In genomic region chr10:110226926-110227641, GRCh38 we compare ENCODE assay signal across 8 cellular contexts. TPM values are rescaled to one million over a fixed set of nuclear protein-coding genes. Genes with fewer than 3 reads are reported as not detected.
DNase-seq lines count a peak whose midpoint lies in the region; ATAC-seq and FAIRE-seq lines count a peak whose summit lies in the region.

No MANE protein-coding gene starts in this region.

- peak; percentile 47 for ATAC-seq in activated CD8-positive, alpha-beta T cell treated with anti-CD3 and anti-CD28 coated beads, Interleukin-2, amount 10 ng/mL, durations not matched to agents 7 days and 5 days
- peak; percentile 45 for ATAC-seq in memory B cell (ENCODE audit: low read depth)

- H3K4me3 Mint-ChIP-seq in activated CD8-positive, alpha-beta T cell treated with anti-CD3 and anti-CD28 coated beads, Interleukin-2, amount 10 ng/mL, durations not matched to agents 7 days and 5 days = peak overlapping the region; percentile 92
- peak overlapping the region; percentile 98 for H3K4me3 Mint-ChIP-seq in memory B cell

- no peaks in the 10 kb centered on the region for H3K27me3 ChIP-seq in effector memory CD4-positive, alpha-beta T cell (replicated peaks; ENCODE audit: control insufficient read depth, insufficient read depth, low read length, poor library complexity, severe bottlenecking)

- H3K27ac ChIP-seq in effector memory CD4-positive, alpha-beta T cell (ENCODE audit: insufficient read depth, low read length, poor library complexity, severe bottlenecking) = peak overlapping the region; percentile 76

- peak; percentile 80 for DNase-seq in NCI-H2171 (lab: John Stamatoyannopoulos, UW)
- DNase-seq in NCI-H2171 treated with DMSO at 0.1 percent for 48 hours (lab: John Stamatoyannopoulos, UW) = no peak
- DNase-seq in NCI-H526 treated with DMSO at 0.1 percent for 48 hours (lab: John Stamatoyannopoulos, UW) = peak; percentile 41
- DNase-seq in activated CD8-positive, alpha-beta T cell treated with anti-CD3 and anti-CD28 coated beads, Interleukin-2, amount 10 ng/mL, durations not matched to agents 7 days and 5 days = peak; percentile 61
- peak; percentile 65 to 75 (median 74) for DNase-seq in effector memory CD4-positive, alpha-beta T cell
- DNase-seq in memory B cell (ENCODE audit: low spot score in 2 of 2) = peak; percentile 63 to 65
- peak; percentile 58 for DNase-seq in stimulated activated CD8-positive, alpha-beta memory T cell treated with anti-CD3 and anti-CD28 coated beads, Interleukin-4, amount 100 ng/mL, for 24 hours (ENCODE audit: low read depth)
- DNase-seq in GM19239 (ENCODE audit: insufficient read length, low spot score) = no peak

- H3K36me3 Mint-ChIP-seq in activated CD8-positive, alpha-beta T cell treated with anti-CD3 and anti-CD28 coated beads, Interleukin-2, amount 10 ng/mL, durations not matched to agents 7 days and 5 days (ENCODE audit: low read depth) = peaks cover 4% of the 10 kb centered on the region
- peaks cover 4% of the 10 kb centered on the region for H3K36me3 Mint-ChIP-seq in memory B cell

- CTCF ChIA-PET in activated CD8-positive, alpha-beta T cell treated with anti-CD3 and anti-CD28 coated beads, Interleukin-2, amount 10 ng/mL, durations not matched to agents 7 days and 5 days (lab: Charles Lee) = no interaction called here

- H3K9me3 ChIP-seq in effector memory CD4-positive, alpha-beta T cell (ENCODE audit: control insufficient read depth, low read length) = no peaks in the 10 kb centered on the region

- POLR2A ChIA-PET in activated CD8-positive, alpha-beta T cell treated with anti-CD3 and anti-CD28 coated beads, Interleukin-2, amount 10 ng/mL, durations not matched to agents 7 days and 5 days (lab: Charles Lee) = no interaction called here

- no peak for FAIRE-seq in GM19239 (lab: Jason Lieb, UNC)

- peaks cover 7% of the 10 kb centered on the region for H3K27me3 Mint-ChIP-seq in activated CD8-positive, alpha-beta T cell treated with anti-CD3 and anti-CD28 coated beads, Interleukin-2, amount 10 ng/mL, durations not matched to agents 7 days and 5 days (ENCODE audit: low read depth)
- peaks cover 2% of the 10 kb centered on the region for H3K27me3 Mint-ChIP-seq in memory B cell

- peaks cover 29% of the 10 kb centered on the region for H3K4me1 Mint-ChIP-seq in activated CD8-positive, alpha-beta T cell treated with anti-CD3 and anti-CD28 coated beads, Interleukin-2, amount 10 ng/mL, durations not matched to agents 7 days and 5 days (ENCODE audit: low read depth)
- peaks cover 15% of the 10 kb centered on the region for H3K4me1 Mint-ChIP-seq in memory B cell

- H3K36me3 ChIP-seq in effector memory CD4-positive, alpha-beta T cell (ENCODE audit: control insufficient read depth, insufficient read depth, low read length) = peaks cover 5% of the 10 kb centered on the region

- H3K27ac Mint-ChIP-seq in activated CD8-positive, alpha-beta T cell treated with anti-CD3 and anti-CD28 coated beads, Interleukin-2, amount 10 ng/mL, durations not matched to agents 7 days and 5 days = peak overlapping the region; percentile 92
- peak overlapping the region; percentile 91 for H3K27ac Mint-ChIP-seq in memory B cell

- H3K9me3 Mint-ChIP-seq in activated CD8-positive, alpha-beta T cell treated with anti-CD3 and anti-CD28 coated beads, Interleukin-2, amount 10 ng/mL, durations not matched to agents 7 days and 5 days (ENCODE audit: insufficient read depth) = no peaks in the 10 kb centered on the region
- no peaks in the 10 kb centered on the region for H3K9me3 Mint-ChIP-seq in memory B cell

- peak overlapping the region; percentile 74 for H3K4me3 ChIP-seq in effector memory CD4-positive, alpha-beta T cell (ENCODE audit: insufficient read depth, low read depth, low read length, poor library complexity, severe bottlenecking)

- peaks cover 11% of the 10 kb centered on the region for H3K4me1 ChIP-seq in effector memory CD4-positive, alpha-beta T cell (ENCODE audit: control insufficient read depth, insufficient read depth, low read length, poor library complexity, severe bottlenecking)

RNA-seq across cellular contexts. Expression of gene MXI1, which starts 19.7 kb away (rescaled TPM):
- total RNA-seq in activated CD8-positive, alpha-beta T cell treated with anti-CD3 and anti-CD28 coated beads, Interleukin-2, amount 10 ng/mL, durations not matched to agents 7 days and 5 days = 10 to 100 TPM; 11.3 to 12.3 TPM

Comparison
In these comparisons a context has a peak if more than half of its experiments do, and no peak if none do; other contexts are left out.
1. DNase-seq: peak in NCI-H2171 (single experiment), NCI-H526 treated with DMSO at 0.1 percent for 48 hours (single experiment), activated CD8-positive, alpha-beta T cell treated with anti-CD3 and anti-CD28 coated beads, Interleukin-2, amount 10 ng/mL, durations not matched to agents 7 days and 5 days (single experiment), effector memory CD4-positive, alpha-beta T cell (3 of 3), memory B cell (2 of 2) and stimulated activated CD8-positive, alpha-beta memory T cell treated with anti-CD3 and anti-CD28 coated beads, Interleukin-4, amount 100 ng/mL, for 24 hours (single experiment); none in NCI-H2171 treated with DMSO at 0.1 percent for 48 hours (single experiment) and GM19239 (single experiment).